In genomic region chr17:43090022-43090421, GRCh38 we compare ENCODE assay signal across 29 cellular contexts.
"Had no signal": no experiment of that assay in that cellular context is flagged by ENCODE, and none has a peak within 500 bp of the region (broad histone marks: within the 10 kb centered on the region; RNA-seq: fewer than 3 reads in every experiment).

No MANE protein-coding gene starts in this region.

- H3K9me3 ChIP-seq: colonic mucosa, esophagus muscularis mucosa, esophagus squamous epithelium, gastrocnemius medialis, gastroesophageal sphincter, heart left ventricle, heart right ventricle had no signal

- ATAC-seq: effector memory CD8-positive, alpha-beta T cell; esophagus mucosa; foreskin keratinocyte; gastrocnemius medialis; gastroesophageal sphincter; heart left ventricle; heart right ventricle had no signal

- H3K36me3 ChIP-seq: colonic mucosa, gastrocnemius medialis, gastroesophageal sphincter had no signal

- H3K4me1 Mint-ChIP-seq: endodermal cell had no signal

- FAIRE-seq: colon, endometrium, endothelial cell of umbilical vein, frontal cortex had no signal

- H3K27me3 Mint-ChIP-seq: dendritic cell treated with granulocyte-macrophage colony-stimulating factor and Interleukin-4, amounts not matched to agents 40 ng/mL and 50 ng/mL, for 4 days; effector memory CD8-positive, alpha-beta T cell had no signal

- H3K27ac ChIP-seq: colonic mucosa, coronary artery, dorsolateral prefrontal cortex, epithelial cell of prostate, esophagus squamous epithelium, foreskin keratinocyte, gastrocnemius medialis, heart left ventricle, heart right ventricle had no signal

- H3K27ac Mint-ChIP-seq: dendritic cell treated with granulocyte-macrophage colony-stimulating factor and Interleukin-4, amounts not matched to agents 40 ng/mL and 50 ng/mL, for 4 days; effector memory CD8-positive, alpha-beta T cell; endodermal cell had no signal

- H3K27me3 ChIP-seq: colonic mucosa, dorsolateral prefrontal cortex, esophagus muscularis mucosa, esophagus squamous epithelium, foreskin keratinocyte, gastrocnemius medialis, gastroesophageal sphincter, heart left ventricle, heart right ventricle had no signal

- H3K9me3 Mint-ChIP-seq: dendritic cell treated with granulocyte-macrophage colony-stimulating factor and Interleukin-4, amounts not matched to agents 40 ng/mL and 50 ng/mL, for 4 days; effector memory CD8-positive, alpha-beta T cell; endodermal cell had no signal

- DNase-seq: colonic mucosa; cortex of kidney; dermis blood vessel endothelial cell; dorsolateral prefrontal cortex; effector CD4-positive, alpha-beta T cell; effector CD8-positive, alpha-beta T cell; effector memory CD4-positive, alpha-beta T cell; effector memory CD8-positive, alpha-beta T cell; endodermal cell; erythroblast; esophagus squamous epithelium; foreskin fibroblast; foreskin keratinocyte; foreskin melanocyte; gastrocnemius medialis; glutamatergic neuron; head of caudate nucleus; heart left ventricle; heart right ventricle had no signal

- H3K4me1 ChIP-seq: colonic mucosa, esophagus squamous epithelium, foreskin keratinocyte, gastrocnemius medialis had no signal

- H3K4me3 ChIP-seq: colonic mucosa, coronary artery, dorsolateral prefrontal cortex, esophagus squamous epithelium, gastrocnemius medialis, gastroesophageal sphincter, heart left ventricle, heart right ventricle had no signal

- H3K4me3 Mint-ChIP-seq: dendritic cell treated with granulocyte-macrophage colony-stimulating factor and Interleukin-4, amounts not matched to agents 40 ng/mL and 50 ng/mL, for 4 days; effector memory CD8-positive, alpha-beta T cell; endodermal cell had no signal
